Comparison of ENCODE assay signal across 16 cellular contexts in the genomic region with DNA sequence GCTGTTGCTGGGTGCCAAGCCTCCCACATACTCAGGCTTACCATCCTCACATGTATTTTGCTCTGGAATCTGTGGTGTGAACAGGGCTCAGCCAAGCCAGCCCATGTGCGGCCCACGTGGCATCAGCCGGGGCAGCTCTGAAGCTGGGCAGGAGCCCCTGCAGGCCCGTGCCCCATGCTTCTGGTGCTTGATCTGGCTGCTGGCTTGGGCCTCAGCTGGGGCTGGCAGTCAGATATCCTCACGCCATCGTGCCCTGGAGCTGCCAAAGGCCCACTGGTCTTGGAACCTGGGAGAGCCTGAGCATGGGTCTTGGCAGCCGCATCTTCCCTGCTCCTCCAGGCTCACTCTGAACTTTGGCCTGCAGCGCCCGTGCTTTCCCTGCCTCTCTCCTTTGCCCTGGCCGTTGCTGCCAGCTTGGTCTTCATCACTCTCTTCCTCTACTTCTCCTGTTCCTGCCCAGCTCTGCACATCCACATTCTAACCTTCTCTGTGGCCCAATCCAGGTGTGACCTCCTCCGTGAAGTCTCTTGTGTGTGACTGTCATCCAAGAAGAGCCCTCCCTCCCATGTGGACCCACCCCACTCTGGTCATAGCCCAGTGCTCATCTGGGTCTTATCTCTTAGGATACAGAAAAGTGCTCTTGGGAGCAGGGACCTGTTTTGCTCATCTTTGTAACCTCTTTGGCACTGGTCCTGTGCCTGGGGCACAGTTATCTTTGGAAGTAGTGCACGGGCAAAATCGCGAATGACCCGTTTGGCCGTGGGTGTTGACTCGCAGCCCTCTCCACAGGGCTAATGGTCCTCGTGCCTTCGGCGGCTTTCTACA.
"Had no signal": no experiment of that assay in that cellular context is flagged by ENCODE, and none has a peak within 500 bp of the region (broad histone marks: within the 10 kb centered on the region; RNA-seq: fewer than 3 reads in every experiment).

No MANE protein-coding gene starts in this region.

- H3K9me3 Mint-ChIP-seq: immature natural killer cell had no signal

- H3K27me3 ChIP-seq: brain microvascular endothelial cell, esophagus squamous epithelium, stomach had no signal

- H3K4me3 Mint-ChIP-seq: activated CD4-positive, alpha-beta T cell treated with anti-CD3 and anti-CD28 coated beads for 36 hours; activated CD8-positive, alpha-beta T cell treated with anti-CD3 and anti-CD28 coated beads, Interleukin-2, amount 10 ng/mL, durations not matched to agents 7 days and 5 days; naive B cell had no signal

- H3K27me3 Mint-ChIP-seq: activated CD4-positive, alpha-beta T cell treated with anti-CD3 and anti-CD28 coated beads for 36 hours had no signal

- H3K27ac Mint-ChIP-seq: activated CD4-positive, alpha-beta T cell treated with anti-CD3 and anti-CD28 coated beads for 36 hours; activated CD8-positive, alpha-beta T cell treated with anti-CD3 and anti-CD28 coated beads, Interleukin-2, amount 10 ng/mL, durations not matched to agents 7 days and 5 days; immature natural killer cell had no signal

- H3K36me3 ChIP-seq: brain microvascular endothelial cell had no signal

- H3K4me3 ChIP-seq: esophagus squamous epithelium, lung, stomach had no signal

- H3K27ac ChIP-seq: brain microvascular endothelial cell, esophagus squamous epithelium, stomach, WERI-Rb-1 had no signal

- FAIRE-seq: urothelium cell line had no signal

- H3K4me1 Mint-ChIP-seq: naive B cell had no signal

- H3K9me3 ChIP-seq: esophagus squamous epithelium, stomach had no signal

- ATAC-seq: activated CD4-positive, alpha-beta T cell treated with anti-CD3 and anti-CD28 coated beads for 36 hours; activated CD8-positive, alpha-beta T cell treated with anti-CD3 and anti-CD28 coated beads, Interleukin-2, amount 10 ng/mL, durations not matched to agents 7 days and 5 days had no signal

- H3K36me3 Mint-ChIP-seq: naive B cell had no signal

- DNase-seq: activated CD4-positive, alpha-beta T cell treated with anti-CD3 and anti-CD28 coated beads for 36 hours; activated CD8-positive, alpha-beta memory T cell treated with anti-CD3 and anti-CD28 coated beads, Interleukin-2, amount 50 U/mL, for 48 hours; activated CD8-positive, alpha-beta T cell treated with anti-CD3 and anti-CD28 coated beads, Interleukin-2, amount 10 ng/mL, durations not matched to agents 7 days and 5 days; activated naive CD4-positive, alpha-beta T cell treated with anti-CD3 and anti-CD28 coated beads, Interleukin-2, amount 50 U/mL, for 16 hours; amniotic stem cell; esophagus squamous epithelium; immature natural killer cell; left cardiac atrium; naive B cell; stimulated activated CD4-positive, alpha-beta T cell treated with anti-CD3 and anti-CD28 coated beads, Interleukin-15, amount 100 ng/mL, for 24 hours; stimulated activated CD4-positive, alpha-beta T cell treated with anti-CD3 and anti-CD28 coated beads, Interleukin-4, amount 100 ng/mL, for 24 hours; stomach had no signal
